7 cellular contexts compared by ENCODE assay signal in genomic region chr20:51306521-51307358, GRCh38.
DNase-seq lines count a peak whose midpoint lies in the region; FAIRE-seq and TF ChIP-seq lines count a peak whose summit lies in the region.

No MANE protein-coding gene starts in this region.

- DNase-seq in GM12892 (ENCODE audit: insufficient read length) (peak; percentile 81), HT-29 (ENCODE audit: low spot score) (peak; percentile 89), OCI-M2 (lab: John Stamatoyannopoulos, UW; ENCODE audit: unreplicated experiment) (peak; percentile 52), activated T-cell treated with anti-CD3 and anti-CD28 coated beads for 4 hours (peak; percentile 58), esophagus squamous epithelium (lab: John Stamatoyannopoulos, UW) (no peak)
- DNase-seq in stimulated activated naive CD4-positive, alpha-beta T cell treated with Interleukin-2 at 50 U/mL for 16 hours (lab: John Stamatoyannopoulos, UW): peak; percentile 62

- peaks cover 0 to 11% (median 7%) of the 10 kb centered on the region in 3 donors for H3K4me1 ChIP-seq in esophagus squamous epithelium

- peaks cover 30% of the 10 kb centered on the region for H3K27me3 Mint-ChIP-seq in nephron (ENCODE audit: low read depth)

- no peak overlapping the region for H3K27ac ChIP-seq in esophagus squamous epithelium

- H3K36me3 Mint-ChIP-seq in nephron (ENCODE audit: low read depth): no peaks in the 10 kb centered on the region

- peaks cover 5% of the 10 kb centered on the region for H3K9me3 Mint-ChIP-seq in nephron

- TF ChIP-seq POLR2A in GM12892 (IDR thresholded peaks at IDR 0.05; ENCODE audit: low read depth, low read length) (no peak), esophagus squamous epithelium (IDR thresholded peaks at IDR 0.05) (no peak)

- no peak overlapping the region for H3K27ac Mint-ChIP-seq in nephron

- 20 to 54% methylated on average over 10 to 11 of the region's 29 CpGs for WGBS in esophagus squamous epithelium, 2 donors

- intact Hi-C loops in esophagus squamous epithelium (cut with DNase I): loop anchor here (5.0 to 10.0 kb wide), 2 partner anchors 82 to 309 kb away; no protein-coding TSS in a partner anchor

- TF ChIP-seq CTCF in esophagus squamous epithelium (IDR thresholded peaks at IDR 0.05) (peak; percentile 56 to 93 (median 90)), nephron (IDR thresholded peaks at IDR 0.05; ENCODE audit: unreplicated experiment in 3 of 3) (peak; percentile 92 to 97 (median 94))

- H3K36me3 ChIP-seq in esophagus squamous epithelium: no peaks in the 10 kb centered on the region

- peaks cover 5% of the 10 kb centered on the region for H3K4me1 Mint-ChIP-seq in nephron

- H3K4me3 Mint-ChIP-seq in nephron: no peak overlapping the region

- peaks cover 0 to 21% (median 0%) of the 10 kb centered on the region in 4 donors for H3K27me3 ChIP-seq in esophagus squamous epithelium

- H3K9me3 ChIP-seq in esophagus squamous epithelium: no peaks in the 10 kb centered on the region

- peak; percentile 88 for FAIRE-seq in GM12892 (lab: Jason Lieb, UNC)

- H3K4me3 ChIP-seq in esophagus squamous epithelium: peak overlapping the region in 1 of 4 donors; percentile 12
